In the genomic region with DNA sequence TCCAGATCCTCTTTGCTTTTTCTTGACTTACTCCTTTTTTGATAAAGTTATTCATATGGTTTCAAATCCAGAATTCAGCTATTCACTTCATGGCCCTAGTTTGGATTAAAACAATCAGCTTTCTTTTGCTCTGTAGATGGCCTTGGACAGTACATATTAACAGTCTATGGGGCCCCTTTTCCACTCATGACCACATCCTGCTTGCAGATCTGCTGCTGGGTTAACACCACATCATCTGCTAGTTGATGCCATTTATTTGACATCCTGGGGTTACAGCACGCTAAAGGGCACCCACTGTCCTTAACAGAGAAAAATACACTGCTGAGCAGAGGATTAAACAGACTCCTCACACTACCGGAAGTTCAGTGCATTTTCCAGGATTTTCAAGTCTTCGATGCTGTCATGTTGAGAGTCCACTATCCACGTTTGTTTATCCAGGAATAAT, we compare ENCODE assay signal across 1 cellular context.
TF ChIP-seq lines count a peak whose summit lies in the region.

No MANE protein-coding gene starts in this region.

TF ChIP-seq in GM12878, 131 proteins besides CTCF, POLR2A, EP300 and RAD21 (continued from another document):
- TF ChIP-seq IRF3 (IDR thresholded peaks at IDR 0.05) (no peak), SIN3A (IDR thresholded peaks at IDR 0.05; ENCODE audit: low read depth, low read length) (no peak), RELA (IDR thresholded peaks at IDR 0.05; ENCODE audit: borderline replicate concordance, partially characterized antibody) (no peak), ZSCAN29 (IDR thresholded peaks at IDR 0.05) (no peak), CHD4 (IDR thresholded peaks at IDR 0.05) (no peak), SIX5 (IDR thresholded peaks at IDR 0.05; ENCODE audit: low read depth, low read length, severe bottlenecking) (no peak), GATAD2B (conservative IDR thresholded peaks at IDR 0.05; ENCODE audit: low read depth) (no peak), TAF1 (IDR thresholded peaks at IDR 0.05; ENCODE audit: borderline replicate concordance, low read depth, low read length) (peak; percentile 82), ZNF217 (IDR thresholded peaks at IDR 0.05) (no peak), BHLHE40 (IDR thresholded peaks at IDR 0.05; ENCODE audit: borderline replicate concordance in 1 of 2, low read depth in 2 of 2, low read length in 1 of 2) (peak; percentile 42 to 53; a peak in 1 of 4 replicates), IKZF1 (conservative IDR thresholded peaks at IDR 0.05) (peak; percentile 60), RBBP5 (conservative IDR thresholded peaks at IDR 0.05) (peak; percentile 94; the same call in 1 of the 2 replicates), NR2F1 (conservative IDR thresholded peaks at IDR 0.05) (peak; percentile 72), NBN (IDR thresholded peaks at IDR 0.05) (peak; percentile 77), WRNIP1 (IDR thresholded peaks at IDR 0.05; ENCODE audit: borderline replicate concordance, low read depth, low read length) (no peak), BACH1 (IDR thresholded peaks at IDR 0.05; ENCODE audit: borderline replicate concordance) (no peak), ZNF687 (IDR thresholded peaks at IDR 0.05) (peak; percentile 87)
- TF ChIP-seq, protein P1, sequence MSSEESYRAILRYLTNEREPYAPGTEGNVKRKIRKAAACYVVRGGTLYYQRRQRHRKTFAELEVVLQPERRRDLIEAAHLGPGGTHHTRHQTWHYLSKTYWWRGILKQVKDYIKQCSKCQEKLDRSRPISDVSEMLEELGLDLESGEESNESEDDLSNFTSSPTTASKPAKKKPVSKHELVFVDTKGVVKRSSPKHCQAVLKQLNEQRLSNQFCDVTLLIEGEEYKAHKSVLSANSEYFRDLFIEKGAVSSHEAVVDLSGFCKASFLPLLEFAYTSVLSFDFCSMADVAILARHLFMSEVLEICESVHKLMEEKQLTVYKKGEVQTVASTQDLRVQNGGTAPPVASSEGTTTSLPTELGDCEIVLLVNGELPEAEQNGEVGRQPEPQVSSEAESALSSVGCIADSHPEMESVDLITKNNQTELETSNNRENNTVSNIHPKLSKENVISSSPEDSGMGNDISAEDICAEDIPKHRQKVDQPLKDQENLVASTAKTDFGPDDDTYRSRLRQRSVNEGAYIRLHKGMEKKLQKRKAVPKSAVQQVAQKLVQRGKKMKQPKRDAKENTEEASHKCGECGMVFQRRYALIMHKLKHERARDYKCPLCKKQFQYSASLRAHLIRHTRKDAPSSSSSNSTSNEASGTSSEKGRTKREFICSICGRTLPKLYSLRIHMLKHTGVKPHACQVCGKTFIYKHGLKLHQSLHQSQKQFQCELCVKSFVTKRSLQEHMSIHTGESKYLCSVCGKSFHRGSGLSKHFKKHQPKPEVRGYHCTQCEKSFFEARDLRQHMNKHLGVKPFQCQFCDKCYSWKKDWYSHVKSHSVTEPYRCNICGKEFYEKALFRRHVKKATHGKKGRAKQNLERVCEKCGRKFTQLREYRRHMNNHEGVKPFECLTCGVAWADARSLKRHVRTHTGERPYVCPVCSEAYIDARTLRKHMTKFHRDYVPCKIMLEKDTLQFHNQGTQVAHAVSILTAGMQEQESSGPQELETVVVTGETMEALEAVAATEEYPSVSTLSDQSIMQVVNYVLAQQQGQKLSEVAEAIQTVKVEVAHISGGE (CRISPR knock-in tag; IDR thresholded peaks at IDR 0.05) = no peak
